In genomic region chr10:124988753-124989152, GRCh38 we compare ENCODE assay signal across 7 cellular contexts. TPM values are rescaled to one million over a fixed set of nuclear protein-coding genes. Genes with fewer than 3 reads are reported as not detected.
DNase-seq lines count a peak whose midpoint lies in the region; ATAC-seq and TF ChIP-seq lines count a peak whose summit lies in the region.
"Not testable (repeated sequence)": the region's sequence is repeated elsewhere in the genome, so short reads cannot be mapped to it uniquely, and the experiment has no call there.

No MANE protein-coding gene starts in this region.

- TSS peak; percentile 73 for BruUV-seq in Panc1 (replicated peaks; lab: Mats Ljungman, UMichigan)
- BruUV-seq in MCF 10A (replicated peaks; lab: Mats Ljungman, UMichigan): not testable (repeated sequence)

- H3K27me3 ChIP-seq in Panc1 (ENCODE audit: control insufficient read depth, insufficient read depth, low read length): not testable (repeated sequence)

- peak overlapping the region; percentile 47 for H3K27ac Mint-ChIP-seq in MCF 10A (ENCODE audit: low read depth, unreplicated experiment)
- H3K27ac Mint-ChIP-seq in neural crest cell (ENCODE audit: unreplicated experiment): not testable (repeated sequence)

- not testable (repeated sequence) for H3K4me1 ChIP-seq in Panc1 (ENCODE audit: control insufficient read depth, insufficient read depth, low read length)

- ATAC-seq in GM19328 (IDR thresholded peaks at IDR 0.05; ENCODE audit: unreplicated experiment) (peak; percentile 58), HG02852 (IDR thresholded peaks at IDR 0.05; ENCODE audit: unreplicated experiment) (peak; percentile 54), HG03565 (IDR thresholded peaks at IDR 0.05; ENCODE audit: unreplicated experiment) (peak; percentile 61)
- not testable (repeated sequence) for ATAC-seq in Panc1

- intact Hi-C loops in Panc1 (cut with micrococcal nuclease; ENCODE audit: unreplicated experiment): not testable (repeated sequence)
- intact Hi-C loops in MCF 10A (cut with micrococcal nuclease): loop anchor here (5.0 kb wide), 1 partner anchor 71 kb away; no protein-coding TSS in a partner anchor

- peaks cover 34% of the 10 kb centered on the region for H3K36me3 ChIP-seq in Panc1 (ENCODE audit: control insufficient read depth, insufficient read depth, low read length)

- H3K4me3 Mint-ChIP-seq in MCF 10A (ENCODE audit: unreplicated experiment): not testable (repeated sequence)
- H3K4me3 Mint-ChIP-seq in neural crest cell: peak overlapping the region; percentile 35

- not testable (repeated sequence) for H3K4me1 Mint-ChIP-seq in MCF 10A (ENCODE audit: insufficient read depth, unreplicated experiment)
- H3K4me1 Mint-ChIP-seq in neural crest cell: peaks cover 11% of the 10 kb centered on the region

- CTCF ChIA-PET in Panc1 (lab: Charles Lee): not testable (repeated sequence)
- CTCF ChIA-PET in MCF 10A (lab: Yijun Ruan, JAX): interaction anchor here (0.6 kb wide), 1 partner anchor 96 kb away, joined by 3 read pairs; no protein-coding TSS in a partner anchor

- H3K27me3 Mint-ChIP-seq in MCF 10A (ENCODE audit: insufficient read depth, unreplicated experiment); neural crest cell (ENCODE audit: low read depth): not testable (repeated sequence)

- POLR2A ChIA-PET in Panc1 (lab: Charles Lee): not testable (repeated sequence)
- POLR2A ChIA-PET in MCF 10A (lab: Yijun Ruan, JAX): interaction anchor here (0.6 kb wide), 2 partner anchors 31 to 70 kb away, joined by 4 to 6 read pairs; no protein-coding TSS in a partner anchor

- TF ChIP-seq CTCF in GM12865 (IDR thresholded peaks at IDR 0.05; ENCODE audit: insufficient read depth, low read depth, low read length, missing control alignments); Panc1 (IDR thresholded peaks at IDR 0.05); MCF 10A (IDR thresholded peaks at IDR 0.05; ENCODE audit: unreplicated experiment); neural crest cell (conservative IDR thresholded peaks at IDR 0.05): not testable (repeated sequence)

- DNase-seq in GM12865 (ENCODE audit: low read depth): peak; percentile 79
- not testable (repeated sequence) for DNase-seq in Panc1 (ENCODE audit: low read depth, low spot score); MCF 10A (ENCODE audit: unreplicated experiment); neural crest cell (ENCODE audit: low read depth, low spot score)

- not testable (repeated sequence) for H3K9me3 ChIP-seq in Panc1 (ENCODE audit: control insufficient read depth, insufficient read depth, low read depth, low read length)

- in situ Hi-C loops in Panc1 (cut with HindIII; ENCODE audit: low pct_unique_long_range_greater_than_20kb, low sequenced_read_pairs): not testable (repeated sequence)

- H3K27ac ChIP-seq in Panc1 (ENCODE audit: low read length): not testable (repeated sequence)

- H3K4me3 ChIP-seq in GM12865 (ENCODE audit: low read depth, low read length); Panc1 (ENCODE audit: low read depth in 2 of 2, low read length in 2 of 2): not testable (repeated sequence)

- H3K9me3 Mint-ChIP-seq in MCF 10A (ENCODE audit: unreplicated experiment); neural crest cell: not testable (repeated sequence)

- H3K36me3 Mint-ChIP-seq in MCF 10A (ENCODE audit: insufficient read depth, unreplicated experiment) (peaks cover 100% of the 10 kb centered on the region), neural crest cell (ENCODE audit: low read depth) (peaks cover 35% of the 10 kb centered on the region)

RNA-seq across cellular contexts. Expression of gene ZRANB1, which starts 46.8 kb away (rescaled TPM):
- total RNA-seq in Panc1 (2021; ENCODE audit: unreplicated experiment) (23.2 TPM), MCF 10A (2022) (17.8 and 23.2 TPM in 2 replicates), neural crest cell (22.6 and 24.0 TPM in 2 replicates)
- polyA plus RNA-seq in Panc1 (2012; ENCODE audit: insufficient read length): 9.1 TPM
